8 cellular contexts compared by ENCODE assay signal in the genomic region with DNA sequence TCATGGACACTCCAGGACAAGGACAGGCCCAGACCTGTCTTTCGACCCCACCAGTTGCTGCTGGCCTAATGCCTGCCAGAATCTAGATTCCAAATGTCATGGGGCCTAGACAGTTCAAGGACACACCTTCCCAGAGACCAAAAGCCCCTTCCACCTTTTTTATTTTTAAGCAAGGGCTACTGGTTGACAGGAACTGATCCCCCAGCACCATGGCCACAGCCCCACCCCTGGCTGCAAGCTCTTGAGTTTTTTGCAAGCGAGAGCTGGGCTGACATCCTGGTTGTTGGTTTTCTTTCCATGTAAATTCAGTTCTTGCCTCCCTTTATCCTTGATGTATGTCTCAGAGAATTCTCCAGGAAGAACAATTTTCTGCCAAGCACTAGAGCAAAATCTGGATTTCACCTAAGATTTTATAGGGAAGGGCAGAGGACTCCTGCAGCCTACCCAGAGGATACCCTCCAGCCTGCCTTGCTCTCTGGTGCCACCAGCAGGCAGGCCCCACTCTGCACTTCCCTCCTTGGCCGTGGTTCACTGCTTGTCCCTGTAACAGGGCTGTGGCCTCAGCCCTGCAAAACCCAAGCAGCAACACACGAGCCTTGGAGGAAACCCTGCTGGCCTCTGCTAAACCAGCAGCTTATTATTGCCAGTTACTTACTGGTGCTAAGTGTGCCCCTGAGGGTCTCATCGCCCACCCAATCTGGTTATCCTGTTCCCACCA.
DNase-seq lines count a peak whose midpoint lies in the region; ATAC-seq and TF ChIP-seq lines count a peak whose summit lies in the region.

No MANE protein-coding gene starts in this region.

- DNase-seq in Ammon's horn (ENCODE audit: low spot score) (peak; percentile 54), HFFc6 (peak; percentile 55), ascending aorta (ENCODE audit: low spot score in 2 of 2) (peak in 1 of 2 donors; percentile 76), iPS DF 4.7 (ENCODE audit: extremely low read depth, low spot score) (peak; percentile 58), transverse colon (peak; percentile 48), NCI-H2029 (lab: John Stamatoyannopoulos, UW) (no peak)
- DNase-seq in activated CD4-positive, CD25-positive, alpha-beta regulatory T cell (lab: John Stamatoyannopoulos, UW) = no peak
- DNase-seq in CD4-positive, alpha-beta T cell = no peak

- no peak for TF ChIP-seq EP300 in transverse colon (IDR thresholded peaks at IDR 0.05; ENCODE audit: low read depth)

- H3K4me1 ChIP-seq in ascending aorta = no peaks in the 10 kb centered on the region
- no peaks in the 10 kb centered on the region for H3K4me1 ChIP-seq in transverse colon

- H3K36me3 Mint-ChIP-seq in HFFc6 (ENCODE audit: low read depth) = no peaks in the 10 kb centered on the region; the same call in 1 of the 2 replicates
- no peaks in the 10 kb centered on the region for H3K36me3 Mint-ChIP-seq in CD4-positive, alpha-beta T cell (ENCODE audit: low read depth)

- H3K4me3 ChIP-seq in ascending aorta (no peak overlapping the region), transverse colon (no peak overlapping the region)

- 59 to 100% methylated on average over 1 to 5 of the region's 5 CpGs for WGBS in transverse colon (ENCODE audit: low coverage in 1 of 2), 2 donors

- TF ChIP-seq POLR2A in transverse colon (IDR thresholded peaks at IDR 0.05) = no peak

- H3K27me3 ChIP-seq in ascending aorta (no peaks in the 10 kb centered on the region), transverse colon (no peaks in the 10 kb centered on the region)
- H3K27me3 ChIP-seq in CD4-positive, alpha-beta T cell (ENCODE audit: control insufficient read depth, insufficient read depth, low read length) = no peaks in the 10 kb centered on the region

- in situ Hi-C loops in transverse colon (cut with MboI; ENCODE audit: low pct_ligation_motif_present in 1 of 4, low pct_unique_long_range_greater_than_20kb in 1 of 4, low sequenced_read_pairs in 3 of 4) = loop anchor here in 1 of 4 donors (25.0 kb wide), 1 partner anchor 583 kb away; no protein-coding TSS in a partner anchor

- peaks cover 53% of the 10 kb centered on the region for H3K4me1 Mint-ChIP-seq in HFFc6 (ENCODE audit: low read depth)
- H3K4me1 Mint-ChIP-seq in CD4-positive, alpha-beta T cell (ENCODE audit: low read depth) = peaks cover 11% of the 10 kb centered on the region

- no peak overlapping the region for H3K27ac Mint-ChIP-seq in HFFc6
- no peak overlapping the region for H3K27ac Mint-ChIP-seq in CD4-positive, alpha-beta T cell

- CTCF ChIA-PET in CD4-positive, alpha-beta T cell (lab: Charles Lee) = no interaction called here

- no peak overlapping the region for H3K4me3 Mint-ChIP-seq in HFFc6
- no peak overlapping the region for H3K4me3 Mint-ChIP-seq in CD4-positive, alpha-beta T cell

- H3K27me3 Mint-ChIP-seq in HFFc6 (ENCODE audit: insufficient read depth) = no peaks in the 10 kb centered on the region
- H3K27me3 Mint-ChIP-seq in CD4-positive, alpha-beta T cell = peaks cover 6% of the 10 kb centered on the region

- intact Hi-C loops in ascending aorta (cut with DNase I) = loop anchor here (5.0 kb wide), 1 partner anchor 98 kb away; the partner anchor contains the start of gene TWIST2
- intact Hi-C loops in transverse colon (cut with DNase I; ENCODE audit: low total_unique reads) = loop anchor here (10.0 kb wide), 2 partner anchors 161 to 581 kb away; no protein-coding TSS in a partner anchor
- intact Hi-C loops in CD4-positive, alpha-beta T cell (cut with DNase I, micrococcal nuclease) = no loop called here

- H3K27ac ChIP-seq in ascending aorta (no peak overlapping the region), transverse colon (no peak overlapping the region)
- no peak overlapping the region for H3K27ac ChIP-seq in CD4-positive, alpha-beta T cell (ENCODE audit: low read depth, low read length)

- TF ChIP-seq CTCF in HFFc6 (IDR thresholded peaks at IDR 0.05) = peak; percentile 82
- TF ChIP-seq CTCF in ascending aorta (IDR thresholded peaks at IDR 0.05) = peak; percentile 48 to 86 (median 65)
- peak; percentile 49 to 70 (median 67) for TF ChIP-seq CTCF in transverse colon (IDR thresholded peaks at IDR 0.05)
- TF ChIP-seq CTCF in CD4-positive, alpha-beta T cell (IDR thresholded peaks at IDR 0.05) = no peak

- POLR2A ChIA-PET in CD4-positive, alpha-beta T cell (lab: Charles Lee) = no interaction called here

- H3K36me3 ChIP-seq in ascending aorta (no peaks in the 10 kb centered on the region), transverse colon (no peaks in the 10 kb centered on the region)

- no peaks in the 10 kb centered on the region for H3K9me3 Mint-ChIP-seq in HFFc6
- no peaks in the 10 kb centered on the region for H3K9me3 Mint-ChIP-seq in CD4-positive, alpha-beta T cell

- H3K9me3 ChIP-seq in ascending aorta = no peaks in the 10 kb centered on the region
- H3K9me3 ChIP-seq in transverse colon = no peaks in the 10 kb centered on the region
- H3K9me3 ChIP-seq in CD4-positive, alpha-beta T cell (ENCODE audit: control insufficient read depth, low read length) = no peaks in the 10 kb centered on the region

- no peak for ATAC-seq in CD4-positive, alpha-beta T cell (ENCODE audit: poor library complexity)

Comparison
In these comparisons a context has a peak if more than half of its experiments do, and no peak if none do; other contexts are left out.
1. DNase-seq: peak in Ammon's horn (single experiment), HFFc6 (single experiment), iPS DF 4.7 (single experiment) and transverse colon (single experiment); none in NCI-H2029 (single experiment), activated CD4-positive, CD25-positive, alpha-beta regulatory T cell (0 of 4) and CD4-positive, alpha-beta T cell (0 of 10).
2. intact Hi-C loops: an anchor here in ascending aorta (5.0 kb wide) and transverse colon (10.0 kb wide); none called in CD4-positive, alpha-beta T cell.